Comparison of ENCODE assay signal across 8 cellular contexts in the genomic region with DNA sequence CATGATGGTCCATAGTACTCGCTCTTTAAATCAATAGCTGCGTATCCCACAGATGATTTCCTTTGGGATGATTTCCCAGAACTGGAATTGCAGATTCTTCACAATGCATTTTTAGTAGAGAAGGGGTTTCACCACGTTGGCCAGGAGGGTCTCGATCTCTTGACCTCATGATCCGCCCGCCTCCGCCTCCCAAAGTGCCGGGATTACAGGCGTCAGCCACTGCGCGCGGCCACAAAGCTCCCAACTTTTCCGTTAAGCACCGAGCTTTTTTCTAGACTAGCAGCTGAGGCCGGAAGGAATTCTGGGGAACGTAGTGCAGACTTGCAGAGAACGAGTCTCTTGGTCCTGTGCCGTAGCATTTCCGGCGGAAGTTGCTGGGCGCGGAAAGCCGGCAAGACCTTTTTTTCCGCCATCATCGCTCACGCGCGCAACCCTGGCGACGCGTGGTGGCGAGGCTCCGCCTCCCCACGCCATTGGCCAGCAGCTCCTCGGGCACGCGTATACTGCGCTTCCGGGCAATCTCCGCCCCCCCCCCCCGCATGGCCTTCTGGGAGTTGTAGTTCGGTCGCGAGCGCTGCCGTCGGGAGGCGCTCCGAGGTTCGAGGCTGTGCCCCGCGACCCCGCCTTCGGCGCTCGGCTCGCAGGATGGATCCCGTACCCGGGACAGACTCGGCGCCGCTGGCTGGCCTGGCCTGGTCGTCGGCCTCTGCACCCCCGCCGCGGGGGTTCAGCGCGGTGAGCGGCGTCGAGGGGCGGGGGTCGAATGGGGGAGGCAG. TPM values are rescaled to one million over a fixed set of nuclear protein-coding genes. Genes with fewer than 3 reads are reported as not detected.
DNase-seq lines count a peak whose midpoint lies in the region; ATAC-seq, FAIRE-seq and TF ChIP-seq lines count a peak whose summit lies in the region.

TSS of gene MVB12A (plus strand) at position 557 of the 776 bp plus-strand sequence. CDS start at position 646, 89 bp downstream.

- no peak for TF ChIP-seq RAD21 in A549 (conservative IDR thresholded peaks at IDR 0.05 in 1 of 2, IDR thresholded peaks at IDR 0.05 in 1 of 2)

- CTCF ChIA-PET in A549 (lab: Yijun Ruan, JAX) = interaction anchor here (1.0 to 1.6 kb wide), 5 partner anchors 9 to 34 kb away, joined by 3 to 6 read pairs (median 6); partner anchors contain the start of genes CCDC194 and TMEM221

- peak within 1 kb of the TSS; percentile 84 for H3K4me2 ChIP-seq in A549

- peak; percentile 93 to 95 for ATAC-seq in A549
- peak; percentile 87 for ATAC-seq in GM18868 (IDR thresholded peaks at IDR 0.05; ENCODE audit: unreplicated experiment)
- ATAC-seq in HG03139 (IDR thresholded peaks at IDR 0.05; ENCODE audit: unreplicated experiment) = peak; percentile 90

- H3K9me3 ChIP-seq in A549 = no peaks in the 10 kb centered on the region
- H3K9me3 ChIP-seq in iPS-20b (ENCODE audit: insufficient read depth, low read depth, low read length) = no peaks in the 10 kb centered on the region

- 0% methylated on average over 20 of the region's 74 CpGs for WGBS in A549 (ENCODE audit: missing lambda C conversion rate)

- TF ChIP-seq POLR2A in A549 (IDR thresholded peaks at IDR 0.05; ENCODE audit: low read length) = peak; percentile 25; the same call in 1 of the 2 replicates

- POLR2A ChIA-PET in A549 (lab: Yijun Ruan, JAX) = interaction anchor here (0.7 to 1.2 kb wide), 6 partner anchors 8 to 440 kb away, joined by 3 to 5 read pairs (median 3); partner anchors contain the start of genes GTPBP3, RPL18A and TMEM221

- H3K4me1 ChIP-seq in A549 (peaks cover 8% of the 10 kb centered on the region; the same call in 2 of the 3 replicates), iPS-20b (ENCODE audit: insufficient read depth, low read length) (peaks cover 13% of the 10 kb centered on the region; the same call in 1 of the 2 replicates)

- H3K4me3 ChIP-seq in A549 (peak within 1 kb of the TSS; percentile 95), WI38 (ENCODE audit: low read depth, low read length) (peak within 1 kb of the TSS; percentile 76), bronchial epithelial cell (ENCODE audit: low read depth, low read length) (peak within 1 kb of the TSS; percentile 66), iPS-20b (ENCODE audit: low read length) (peak within 1 kb of the TSS; percentile 85), skin epidermis (peak within 1 kb of the TSS; percentile 58 to 90 (median 71))

- peak within 1 kb of the TSS; percentile 70; the same call in 1 of the 2 replicates for H3K9ac ChIP-seq in iPS-20b (ENCODE audit: low read depth, low read length)

- H3K36me3 ChIP-seq in bronchial epithelial cell (ENCODE audit: control insufficient read depth, insufficient read depth, low read length) (peaks cover 3% of the 10 kb centered on the region), iPS-20b (ENCODE audit: insufficient read depth, low read depth, low read length) (no peaks in the 10 kb centered on the region)

- TF ChIP-seq EP300 in A549 (IDR thresholded peaks at IDR 0.05) = no peak

- TF ChIP-seq CTCF in A549 (IDR thresholded peaks at IDR 0.05) (no peak), WI38 (IDR thresholded peaks at IDR 0.05; ENCODE audit: low read depth, low read length) (no peak), bronchial epithelial cell (IDR thresholded peaks at IDR 0.05; ENCODE audit: insufficient read depth, low read length, severe bottlenecking) (no peak)

- H3K27me3 ChIP-seq in bronchial epithelial cell (ENCODE audit: control insufficient read depth, insufficient read depth, low read length) = no peaks in the 10 kb centered on the region
- H3K27me3 ChIP-seq in iPS-20b (ENCODE audit: insufficient read depth, low read length) = peaks cover 3% of the 10 kb centered on the region; the same call in 1 of the 2 replicates

- H3K27ac ChIP-seq in A549 = peak within 1 kb of the TSS; percentile 82 to 93
- H3K27ac ChIP-seq in iPS-20b (ENCODE audit: low read length) = no peak within 1 kb of the TSS
- peak within 1 kb of the TSS; percentile 35 to 92 (median 81) for H3K27ac ChIP-seq in skin epidermis

- FAIRE-seq in A549 (lab: Jason Lieb, UNC) = peak; percentile 36
- FAIRE-seq in bronchial epithelial cell (lab: Jason Lieb, UNC) = no peak

- DNase-seq in A549 (ENCODE audit: low read depth in 1 of 2, low spot score in 1 of 2) (peak; percentile 86 to 99), NCI-H2227 treated with DMSO at 0.1 percent for 48 hours (lab: John Stamatoyannopoulos, UW) (peak; percentile 95), bronchial epithelial cell (ENCODE audit: low read depth) (peak; percentile 96)

TF ChIP-seq in A549, 52 proteins besides CTCF, POLR2A, EP300 and RAD21 (continues in another document):
- TF ChIP-seq CHD2 (IDR thresholded peaks at IDR 0.05; ENCODE audit: low read length, partially characterized antibody) (no peak), JUN (IDR thresholded peaks at IDR 0.05) (peak in 1 of 2 experiments; percentile 45; a peak in 1 of 5 replicates), NR3C1 (IDR thresholded peaks at IDR 0.05) (no peak), NPAS2 (CRISPR knock-in tag; IDR thresholded peaks at IDR 0.05; ENCODE audit: borderline replicate concordance) (no peak), CHD4 (IDR thresholded peaks at IDR 0.05; ENCODE audit: borderline replicate concordance) (no peak), SMC3 (IDR thresholded peaks at IDR 0.05) (no peak), BHLHE40 (IDR thresholded peaks at IDR 0.05; ENCODE audit: low read depth, low read length) (peak; percentile 53), RNF2 (IDR thresholded peaks at IDR 0.05; ENCODE audit: borderline replicate concordance, low read depth) (no peak; the same call in 1 of the 2 replicates), ZSCAN20 (CRISPR knock-in tag; IDR thresholded peaks at IDR 0.05) (no peak), FOXS1 (CRISPR knock-in tag; IDR thresholded peaks at IDR 0.05) (no peak), PBX3 (IDR thresholded peaks at IDR 0.05) (0 out of 2 replicates have a peak, but pooled peaks have one; percentile 22), TFCP2L1 (CRISPR knock-in tag; IDR thresholded peaks at IDR 0.05) (no peak), CEBPB (IDR thresholded peaks at IDR 0.05) (no peak), BCL3 (IDR thresholded peaks at IDR 0.05) (0 out of 3 replicates have a peak, but pooled peaks have one; percentile 35), ZFP36 (IDR thresholded peaks at IDR 0.05; ENCODE audit: borderline replicate concordance, partially characterized antibody) (peak; percentile 86), HOXB13 (CRISPR knock-in tag; IDR thresholded peaks at IDR 0.05; ENCODE audit: low read depth) (no peak)
- TF ChIP-seq, protein P1, sequence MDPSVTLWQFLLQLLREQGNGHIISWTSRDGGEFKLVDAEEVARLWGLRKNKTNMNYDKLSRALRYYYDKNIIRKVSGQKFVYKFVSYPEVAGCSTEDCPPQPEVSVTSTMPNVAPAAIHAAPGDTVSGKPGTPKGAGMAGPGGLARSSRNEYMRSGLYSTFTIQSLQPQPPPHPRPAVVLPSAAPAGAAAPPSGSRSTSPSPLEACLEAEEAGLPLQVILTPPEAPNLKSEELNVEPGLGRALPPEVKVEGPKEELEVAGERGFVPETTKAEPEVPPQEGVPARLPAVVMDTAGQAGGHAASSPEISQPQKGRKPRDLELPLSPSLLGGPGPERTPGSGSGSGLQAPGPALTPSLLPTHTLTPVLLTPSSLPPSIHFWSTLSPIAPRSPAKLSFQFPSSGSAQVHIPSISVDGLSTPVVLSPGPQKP (IDR thresholded peaks at IDR 0.05; ENCODE audit: low read depth, low read length) = no peak
- TF ChIP-seq, protein P2, sequence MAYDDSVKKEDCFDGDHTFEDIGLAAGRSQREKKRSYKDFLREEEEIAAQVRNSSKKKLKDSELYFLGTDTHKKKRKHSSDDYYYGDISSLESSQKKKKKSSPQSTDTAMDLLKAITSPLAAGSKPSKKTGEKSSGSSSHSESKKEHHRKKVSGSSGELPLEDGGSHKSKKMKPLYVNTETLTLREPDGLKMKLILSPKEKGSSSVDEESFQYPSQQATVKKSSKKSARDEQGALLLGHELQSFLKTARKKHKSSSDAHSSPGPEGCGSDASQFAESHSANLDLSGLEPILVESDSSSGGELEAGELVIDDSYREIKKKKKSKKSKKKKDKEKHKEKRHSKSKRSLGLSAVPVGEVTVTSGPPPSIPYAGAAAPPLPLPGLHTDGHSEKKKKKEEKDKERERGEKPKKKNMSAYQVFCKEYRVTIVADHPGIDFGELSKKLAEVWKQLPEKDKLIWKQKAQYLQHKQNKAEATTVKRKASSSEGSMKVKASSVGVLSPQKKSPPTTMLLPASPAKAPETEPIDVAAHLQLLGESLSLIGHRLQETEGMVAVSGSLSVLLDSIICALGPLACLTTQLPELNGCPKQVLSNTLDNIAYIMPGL (CRISPR knock-in tag; IDR thresholded peaks at IDR 0.05; ENCODE audit: borderline replicate concordance) = no peak

RNA-seq across cellular contexts. Expression of gene MVB12A, which starts in this region (rescaled TPM):
- polyA plus RNA-seq in A549 (2011; rRNA removed) (18.3 and 19.1 TPM in 2 replicates), A549 (2017; fragmentation: RNase III; extraction: RNeasy Plus Mini Kit Qiagen cat#74134 plus additional on column Dnase treatment) (26.8 to 30.2 TPM (median 27.7 TPM) in 3 replicates)
- 36.1 and 51.9 TPM in 2 replicates for polyA plus RNA-seq in A549 (2012; cell fraction: cytosol; rRNA removed)
- 51.9 and 58.3 TPM in 2 replicates for polyA plus RNA-seq in A549 (2012; cell fraction: nucleus; rRNA removed)
- polyA minus RNA-seq in A549 (2011; rRNA and poly(A)+ RNA removed) = 17.0 and 18.8 TPM in 2 replicates
- 22.9 and 23.8 TPM in 2 replicates for total RNA-seq in bronchial epithelial cell
